In genomic region chr6:28863607-28864320, GRCh38 we compare ENCODE assay signal across 8 cellular contexts.
A peak's percentile ranks its signal among the peaks of the same experiment; 100 is the strongest.
DNase-seq lines count a peak whose midpoint lies in the region; ATAC-seq, FAIRE-seq and TF ChIP-seq lines count a peak whose summit lies in the region.

No MANE protein-coding gene starts in this region.

- H3K9me3 Mint-ChIP-seq in nephron progenitor cell = peaks cover 46% of the 10 kb centered on the region

- peaks cover 27% of the 10 kb centered on the region for H3K27me3 Mint-ChIP-seq in nephron progenitor cell (ENCODE audit: low read depth, poor library complexity)

- peak overlapping the region; percentile 82 for H2AFZ ChIP-seq in Karpas-422 (ENCODE audit: low read length)

- peak overlapping the region; percentile 94 for H3K4me3 Mint-ChIP-seq in nephron progenitor cell

- no peak for TF ChIP-seq CTCF in nephron progenitor cell (IDR thresholded peaks at IDR 0.05)

- no peaks in the 10 kb centered on the region for H3K36me3 ChIP-seq in Karpas-422 (ENCODE audit: insufficient read depth, low read length)

- no peaks in the 10 kb centered on the region for H3K79me2 ChIP-seq in Karpas-422 (ENCODE audit: low read length)

- peaks cover 23% of the 10 kb centered on the region for H3K4me1 Mint-ChIP-seq in nephron progenitor cell

- DNase-seq in GM12892 (ENCODE audit: insufficient read length) (peak; percentile 24), Karpas-422 (peak; percentile 92), RPMI8226 (peak; percentile 87), fibroblast of the conjunctiva (ENCODE audit: low read depth) (peak; percentile 78), nephron progenitor cell (peak; percentile 78)
- peak; percentile 70 for DNase-seq in activated T-helper 9 cell treated with anti-CD3 and anti-CD28 coated beads, Interleukin-2, amount 50 U/mL, for 16 hours (ENCODE audit: low read depth)
- peak; percentile 68 to 96 (median 83) for DNase-seq in stimulated activated naive CD4-positive, alpha-beta T cell (lab: John Stamatoyannopoulos, UW)

- peak; percentile 51 for FAIRE-seq in GM12892 (lab: Jason Lieb, UNC)

- no peaks in the 10 kb centered on the region for H3K9me2 ChIP-seq in Karpas-422 (replicated peaks; ENCODE audit: insufficient read depth, low read length)

- no peak for TF ChIP-seq POLR2A in GM12892 (IDR thresholded peaks at IDR 0.05; ENCODE audit: low read depth, low read length)

- H4K20me1 ChIP-seq in Karpas-422 (ENCODE audit: insufficient read depth, low read depth, low read length) = no peaks in the 10 kb centered on the region

- peaks cover 18% of the 10 kb centered on the region for H3K4me1 ChIP-seq in Karpas-422 (ENCODE audit: low read length)

- peak overlapping the region; percentile 62 for H3K9ac ChIP-seq in Karpas-422 (ENCODE audit: low read length)

- no peak overlapping the region for H3K27ac ChIP-seq in Karpas-422 (ENCODE audit: low read length)

- H3K36me3 Mint-ChIP-seq in nephron progenitor cell (ENCODE audit: low read depth) = peaks cover 6% of the 10 kb centered on the region

- no peaks in the 10 kb centered on the region for H3K9me3 ChIP-seq in Karpas-422 (ENCODE audit: low read length)

- H3K4me3 ChIP-seq in Karpas-422 (ENCODE audit: low read length) = peak overlapping the region; percentile 73

- H3K27me3 ChIP-seq in Karpas-422 (ENCODE audit: low read length) = no peaks in the 10 kb centered on the region

- no peak for ATAC-seq in GM21576 (IDR thresholded peaks at IDR 0.05; ENCODE audit: unreplicated experiment)

- H3K27ac Mint-ChIP-seq in nephron progenitor cell = peak overlapping the region; percentile 81

- peak overlapping the region; percentile 80 for H3K4me2 ChIP-seq in Karpas-422 (ENCODE audit: low read depth, low read length, poor library complexity, severe bottlenecking)

Comparison
In these comparisons a context has a peak if more than half of its experiments do, and no peak if none do; other contexts are left out.
1. DNase-seq: peak in every context shown above with its lines; median percentile 92 in Karpas-422; 87 in RPMI8226; 83 in stimulated activated naive CD4-positive, alpha-beta T cell; 78 in fibroblast of the conjunctiva; 78 in nephron progenitor cell; 70 in activated T-helper 9 cell treated with anti-CD3 and anti-CD28 coated beads, Interleukin-2, amount 50 U/mL, for 16 hours; 24 in GM12892.